In the genomic region with DNA sequence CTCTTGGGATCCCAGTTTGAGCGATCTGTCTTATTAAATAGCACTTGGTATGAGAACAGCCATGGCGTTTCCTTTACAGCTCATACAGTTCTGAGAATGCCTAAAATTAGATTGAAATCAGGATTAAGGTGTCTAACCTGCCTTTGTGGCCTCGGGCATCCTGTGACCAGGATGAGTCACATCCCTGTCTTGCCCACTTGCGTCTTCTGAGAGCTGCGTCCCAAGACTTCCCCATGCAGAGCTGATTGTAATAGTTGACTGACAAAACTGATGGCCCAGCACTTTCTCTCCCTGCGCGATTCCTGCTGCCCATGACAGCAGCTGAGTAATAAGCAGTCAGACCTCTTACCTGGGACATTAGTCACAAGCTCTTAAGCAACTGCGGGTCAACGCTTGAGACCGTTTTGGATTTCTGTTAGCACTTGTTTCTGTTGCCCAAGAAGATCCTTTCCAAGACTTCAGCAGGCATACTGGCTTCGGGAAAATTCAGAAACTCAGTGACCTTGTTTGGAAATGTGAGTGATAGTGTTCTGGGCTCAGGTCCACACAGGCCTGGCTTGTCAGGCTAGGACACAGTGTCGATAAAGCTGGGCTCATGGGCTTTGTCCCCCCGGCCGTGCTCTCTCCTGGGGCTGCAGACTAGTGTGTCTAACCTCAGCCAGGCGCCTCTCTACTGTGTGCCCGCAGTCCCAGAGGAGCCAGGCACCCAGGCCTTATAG, we compare ENCODE assay signal across 1 cellular context.
TF ChIP-seq lines count a peak whose summit lies in the region.

No MANE protein-coding gene starts in this region.

TF ChIP-seq in H1, 55 proteins besides CTCF, POLR2A, EP300 and RAD21 (continued from another document):
- TF ChIP-seq SAP30 (IDR thresholded peaks at IDR 0.05; ENCODE audit: insufficient read depth, insufficient replicate concordance, low read length) (no peak), SRF (IDR thresholded peaks at IDR 0.05; ENCODE audit: low read depth, low read length) (no peak), CBX8 (IDR thresholded peaks at IDR 0.05; ENCODE audit: borderline replicate concordance, low read depth, low read length) (no peak), TAF1 (IDR thresholded peaks at IDR 0.05; ENCODE audit: low read depth, low read length) (no peak), ASH2L (IDR thresholded peaks at IDR 0.05; ENCODE audit: low read length) (no peak), RBBP5 (IDR thresholded peaks at IDR 0.05; ENCODE audit: borderline replicate concordance, low read depth, low read length) (no peak), ZNF274 (IDR thresholded peaks at IDR 0.05; ENCODE audit: borderline replicate concordance, extremely low read depth, low read length) (no peak)
